In the genomic region with DNA sequence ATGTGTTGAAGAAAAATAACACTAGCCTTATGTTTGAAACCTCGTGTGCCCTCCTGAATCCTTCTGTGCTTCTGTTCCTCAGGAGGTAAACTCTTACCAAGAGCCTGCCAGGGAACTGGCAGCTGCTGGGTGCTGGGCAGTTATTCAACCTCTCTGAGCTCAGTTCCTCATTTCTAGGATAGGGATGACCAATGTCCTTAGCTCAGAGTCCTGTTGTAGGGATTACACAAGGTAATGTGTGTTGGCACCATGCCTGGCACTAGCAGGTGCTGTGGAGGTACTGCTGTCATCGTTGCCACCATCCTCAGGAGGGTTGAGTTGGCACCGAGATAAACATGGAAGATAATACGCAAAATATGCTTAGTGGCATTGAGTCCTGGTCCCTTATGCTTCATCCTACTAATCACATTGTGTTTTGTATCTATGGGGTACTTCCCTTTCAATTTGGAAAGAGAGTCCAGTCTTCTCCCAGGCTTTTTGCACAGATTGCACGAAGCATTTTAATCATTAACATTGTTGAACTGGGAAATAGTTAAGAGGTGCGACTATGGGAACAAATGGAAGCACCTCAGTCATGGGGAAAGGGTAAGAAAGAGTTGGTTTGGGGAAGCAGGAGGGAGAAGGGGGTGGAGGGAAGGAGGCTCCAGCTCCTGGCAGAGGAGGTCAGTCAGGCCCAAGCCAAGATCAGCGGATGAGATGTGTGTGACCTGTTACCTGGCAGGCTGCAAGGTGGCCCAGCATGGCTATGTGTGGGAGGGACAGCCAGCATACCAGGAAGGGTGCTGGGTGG, we compare ENCODE assay signal across 8 cellular contexts. TPM values are rescaled to one million over a fixed set of nuclear protein-coding genes. Genes with fewer than 3 reads are reported as not detected.
DNase-seq lines count a peak whose midpoint lies in the region; ATAC-seq and TF ChIP-seq lines count a peak whose summit lies in the region.

No MANE protein-coding gene starts in this region.

- H3K27ac Mint-ChIP-seq in T-helper 17 cell, result peak overlapping the region; percentile 29

- peaks cover 13% of the 10 kb centered on the region for H3K4me1 Mint-ChIP-seq in T-helper 17 cell

- no peaks in the 10 kb centered on the region for H3K9me3 ChIP-seq in T-helper 17 cell (ENCODE audit: control insufficient read depth, low read length, poor library complexity, severe bottlenecking)

- no peaks in the 10 kb centered on the region for H3K27me3 Mint-ChIP-seq in T-helper 17 cell

- no peak overlapping the region for H3K4me3 Mint-ChIP-seq in T-helper 17 cell

- no peak for TF ChIP-seq CTCF in C4-2B (conservative IDR thresholded peaks at IDR 0.05)

- 0 out of 2 replicates have a peak overlapping the region, but pooled peaks have one; percentile 5 for H3K27ac ChIP-seq in C4-2B

- no peak for ATAC-seq in T-helper 17 cell
- ATAC-seq in GM18868 (IDR thresholded peaks at IDR 0.05; ENCODE audit: unreplicated experiment), result no peak
- ATAC-seq in GM19328 (IDR thresholded peaks at IDR 0.05; ENCODE audit: unreplicated experiment), result no peak

- peak; percentile 2 for DNase-seq in HT-29 (ENCODE audit: low spot score)
- DNase-seq in T-helper 17 cell, result no peak
- DNase-seq in myocyte (ENCODE audit: low read depth), result peak; percentile 27
- no peak for DNase-seq in NCI-H446 treated with DMSO at 0.1 percent for 48 hours (lab: John Stamatoyannopoulos, UW)
- DNase-seq in foreskin melanocyte, result no peak

- peaks cover 9% of the 10 kb centered on the region for H3K36me3 Mint-ChIP-seq in T-helper 17 cell (ENCODE audit: low read depth)

RNA-seq across cellular contexts. Expression of gene CABIN1, which starts 56.7 kb away (rescaled TPM):
- 37.1 and 51.2 TPM in 2 replicates for total RNA-seq in HT-29 (2014; rRNA removed; shearing (Covaris generic))
- total RNA-seq in T-helper 17 cell (100 to 1,000 TPM; 112 to 126 TPM), myocyte (25.7 and 28.0 TPM in 2 replicates)
- polyA plus RNA-seq in myocyte (2012), result 28.9 TPM

Comparison
In these comparisons a context has a peak if more than half of its experiments do, and no peak if none do; other contexts are left out.
1. DNase-seq: peak in HT-29 (single experiment) and myocyte (single experiment); none in T-helper 17 cell (0 of 3), NCI-H446 treated with DMSO at 0.1 percent for 48 hours (single experiment) and foreskin melanocyte (single experiment).